Comparison of ENCODE assay signal across 26 cellular contexts in genomic region chr10:24674892-24675632, GRCh38. TPM values are rescaled to one million over a fixed set of nuclear protein-coding genes. Genes with fewer than 3 reads are reported as not detected.
DNase-seq lines count a peak whose midpoint lies in the region; ATAC-seq and TF ChIP-seq lines count a peak whose summit lies in the region.
"Had no signal": no experiment of that assay in that cellular context is flagged by ENCODE, and none has a peak within 500 bp of the region (broad histone marks: within the 10 kb centered on the region; RNA-seq: fewer than 3 reads in every experiment).

No MANE protein-coding gene starts in this region.

- H3K27me3 Mint-ChIP-seq in activated T-helper 1 cell treated with anti-CD3 and anti-CD28 coated beads, Interleukin-12 subunit alpha, Interleukin-12 subunit beta, Interleukin-2, Interleukin-4 antibody, amounts not matched to agents 30 ng/mL and 10 ng/mL and 1 ng/mL, durations not matched to agents 14 hours and 24 hours and 36 hours (ENCODE audit: insufficient read depth) = no peaks in the 10 kb centered on the region
- H3K27me3 Mint-ChIP-seq in CD4-positive, alpha-beta T cell = no peaks in the 10 kb centered on the region
- H3K27me3 Mint-ChIP-seq: activated naive CD4-positive, alpha-beta T cell treated with anti-CD3 and anti-CD28 coated beads, Interleukin-2, amount 50 U/mL, for 24 hours; activated T-cell treated with anti-CD3 and anti-CD28 coated beads, Interleukin-2, amount 50 U/mL, for 24 hours; effector memory CD8-positive, alpha-beta T cell; T-cell had no signal

- H3K9me3 Mint-ChIP-seq in activated T-helper 1 cell treated with anti-CD3 and anti-CD28 coated beads, Interleukin-12 subunit alpha, Interleukin-12 subunit beta, Interleukin-2, Interleukin-4 antibody, amounts not matched to agents 30 ng/mL and 10 ng/mL and 1 ng/mL, durations not matched to agents 14 hours and 24 hours and 36 hours = no peaks in the 10 kb centered on the region
- H3K9me3 Mint-ChIP-seq in CD4-positive, alpha-beta T cell = peaks cover 2% of the 10 kb centered on the region
- H3K9me3 Mint-ChIP-seq: activated naive CD4-positive, alpha-beta T cell treated with anti-CD3 and anti-CD28 coated beads, Interleukin-2, amount 50 U/mL, for 24 hours; effector memory CD8-positive, alpha-beta T cell had no signal

- CTCF ChIA-PET in CD4-positive, alpha-beta T cell (lab: Charles Lee) = no interaction called here

- POLR2A ChIA-PET in CD4-positive, alpha-beta T cell (lab: Charles Lee) = no interaction called here

- no peak overlapping the region for H3K4me3 Mint-ChIP-seq in activated T-helper 1 cell treated with anti-CD3 and anti-CD28 coated beads, Interleukin-12 subunit alpha, Interleukin-12 subunit beta, Interleukin-2, Interleukin-4 antibody, amounts not matched to agents 30 ng/mL and 10 ng/mL and 1 ng/mL, durations not matched to agents 14 hours and 24 hours and 36 hours
- no peak overlapping the region for H3K4me3 Mint-ChIP-seq in CD4-positive, alpha-beta T cell
- H3K4me3 Mint-ChIP-seq: activated naive CD4-positive, alpha-beta T cell treated with anti-CD3 and anti-CD28 coated beads, Interleukin-2, amount 50 U/mL, for 24 hours; activated T-cell treated with anti-CD3 and anti-CD28 coated beads, Interleukin-2, amount 50 U/mL, for 24 hours; effector memory CD8-positive, alpha-beta T cell; naive B cell; T-cell had no signal

- no peak overlapping the region for H3K27ac ChIP-seq in CD4-positive, alpha-beta T cell (ENCODE audit: low read depth, low read length)
- H3K27ac ChIP-seq: foreskin keratinocyte, GM23248, heart right ventricle, left lung, SJCRH30, transverse colon had no signal

- TF ChIP-seq CTCF in CD4-positive, alpha-beta T cell (IDR thresholded peaks at IDR 0.05) = no peak

- H3K36me3 Mint-ChIP-seq in activated T-helper 1 cell treated with anti-CD3 and anti-CD28 coated beads, Interleukin-12 subunit alpha, Interleukin-12 subunit beta, Interleukin-2, Interleukin-4 antibody, amounts not matched to agents 30 ng/mL and 10 ng/mL and 1 ng/mL, durations not matched to agents 14 hours and 24 hours and 36 hours (ENCODE audit: low read depth) = peaks cover 3% of the 10 kb centered on the region
- H3K36me3 Mint-ChIP-seq in CD4-positive, alpha-beta T cell (ENCODE audit: low read depth) = no peaks in the 10 kb centered on the region
- H3K36me3 Mint-ChIP-seq: naive B cell had no signal

- H3K27me3 ChIP-seq in CD4-positive, alpha-beta T cell (ENCODE audit: control insufficient read depth, insufficient read depth, low read length) = no peaks in the 10 kb centered on the region
- H3K27me3 ChIP-seq: foreskin keratinocyte, heart right ventricle, left lung, SJCRH30, transverse colon had no signal

- intact Hi-C loops in activated T-helper 1 cell treated with anti-CD3 and anti-CD28 coated beads, Interleukin-12 subunit alpha, Interleukin-12 subunit beta, Interleukin-2, Interleukin-4 antibody, amounts not matched to agents 30 ng/mL and 10 ng/mL and 1 ng/mL, durations not matched to agents 14 hours and 24 hours and 36 hours (cut with micrococcal nuclease) = no loop called here
- intact Hi-C loops in CD4-positive, alpha-beta T cell (cut with DNase I, micrococcal nuclease) = no loop called here

- no peaks in the 10 kb centered on the region for H3K9me3 ChIP-seq in CD4-positive, alpha-beta T cell (ENCODE audit: control insufficient read depth, low read length)
- H3K9me3 ChIP-seq: left lung, SJCRH30, transverse colon had no signal

- peak overlapping the region; percentile 21 for H3K27ac Mint-ChIP-seq in activated T-helper 1 cell treated with anti-CD3 and anti-CD28 coated beads, Interleukin-12 subunit alpha, Interleukin-12 subunit beta, Interleukin-2, Interleukin-4 antibody, amounts not matched to agents 30 ng/mL and 10 ng/mL and 1 ng/mL, durations not matched to agents 14 hours and 24 hours and 36 hours
- no peak overlapping the region for H3K27ac Mint-ChIP-seq in CD4-positive, alpha-beta T cell
- H3K27ac Mint-ChIP-seq: activated naive CD4-positive, alpha-beta T cell treated with anti-CD3 and anti-CD28 coated beads, Interleukin-2, amount 50 U/mL, for 24 hours; activated T-cell treated with anti-CD3 and anti-CD28 coated beads, Interleukin-2, amount 50 U/mL, for 24 hours; effector memory CD8-positive, alpha-beta T cell; naive B cell; T-cell had no signal

- ATAC-seq in GM18511 (IDR thresholded peaks at IDR 0.05; ENCODE audit: unreplicated experiment) (peak; percentile 71), GM19351 (IDR thresholded peaks at IDR 0.05; ENCODE audit: unreplicated experiment) (peak; percentile 56), HG02973 (IDR thresholded peaks at IDR 0.05; ENCODE audit: unreplicated experiment) (peak; percentile 56), GM21360 (IDR thresholded peaks at IDR 0.05; ENCODE audit: unreplicated experiment) (no peak)
- no peak for ATAC-seq in CD4-positive, alpha-beta T cell (ENCODE audit: poor library complexity)
- ATAC-seq: effector memory CD8-positive, alpha-beta T cell; esophagus mucosa; foreskin keratinocyte; heart right ventricle; left lung; T-cell had no signal

- peaks cover 23% of the 10 kb centered on the region for H3K4me1 Mint-ChIP-seq in activated T-helper 1 cell treated with anti-CD3 and anti-CD28 coated beads, Interleukin-12 subunit alpha, Interleukin-12 subunit beta, Interleukin-2, Interleukin-4 antibody, amounts not matched to agents 30 ng/mL and 10 ng/mL and 1 ng/mL, durations not matched to agents 14 hours and 24 hours and 36 hours (ENCODE audit: low read depth)
- no peaks in the 10 kb centered on the region for H3K4me1 Mint-ChIP-seq in CD4-positive, alpha-beta T cell (ENCODE audit: low read depth)

- DNase-seq in activated T-helper 1 cell treated with anti-CD3 and anti-CD28 coated beads, Interleukin-12 subunit alpha, Interleukin-12 subunit beta, Interleukin-2, Interleukin-4 antibody, amounts not matched to agents 30 ng/mL and 10 ng/mL and 1 ng/mL, durations not matched to agents 14 hours and 24 hours and 36 hours (ENCODE audit: low spot score) = no peak
- no peak for DNase-seq in CD4-positive, alpha-beta T cell
- no peak for DNase-seq in iPS-NIHi7 (ENCODE audit: extremely low spot score)
- no peak for DNase-seq in retina
- DNase-seq: activated T-cell treated with anti-CD3 and anti-CD28 coated beads, Interleukin-2, amount 50 U/mL, for 24 hours; C1 segment of cervical spinal cord; DMS79 treated with DMSO at 0.1 percent for 48 hours; effector memory CD8-positive, alpha-beta T cell; foreskin keratinocyte; GM23248; heart right ventricle; left lung; naive B cell; NCI-H2029; NCI-H226; NCI-H748 treated with DMSO at 0.1 percent for 48 hours; nucleus accumbens; SJCRH30; T-cell; transverse colon had no signal

RNA-seq across cellular contexts. Expression of gene ARHGAP21, which starts 48.6 kb away (rescaled TPM):
- 51.1 and 59.4 TPM in 2 replicates for total RNA-seq in activated T-helper 1 cell treated with anti-CD3 and anti-CD28 coated beads, Interleukin-12 subunit alpha, Interleukin-12 subunit beta, Interleukin-2, Interleukin-4 antibody, amounts not matched to agents 30 ng/mL and 10 ng/mL and 1 ng/mL, durations not matched to agents 14 hours and 24 hours and 36 hours
- 10 to 100 TPM; 38.4 to 43.4 TPM for total RNA-seq in CD4-positive, alpha-beta T cell

Comparison
In these comparisons a context has a peak if more than half of its experiments do, and no peak if none do; other contexts are left out.
1. ATAC-seq: peak in GM18511 (single experiment), GM19351 (single experiment) and HG02973 (single experiment); none in CD4-positive, alpha-beta T cell (single experiment) and GM21360 (single experiment).